ENCODE assay signal across 11 cellular contexts in the genomic region with DNA sequence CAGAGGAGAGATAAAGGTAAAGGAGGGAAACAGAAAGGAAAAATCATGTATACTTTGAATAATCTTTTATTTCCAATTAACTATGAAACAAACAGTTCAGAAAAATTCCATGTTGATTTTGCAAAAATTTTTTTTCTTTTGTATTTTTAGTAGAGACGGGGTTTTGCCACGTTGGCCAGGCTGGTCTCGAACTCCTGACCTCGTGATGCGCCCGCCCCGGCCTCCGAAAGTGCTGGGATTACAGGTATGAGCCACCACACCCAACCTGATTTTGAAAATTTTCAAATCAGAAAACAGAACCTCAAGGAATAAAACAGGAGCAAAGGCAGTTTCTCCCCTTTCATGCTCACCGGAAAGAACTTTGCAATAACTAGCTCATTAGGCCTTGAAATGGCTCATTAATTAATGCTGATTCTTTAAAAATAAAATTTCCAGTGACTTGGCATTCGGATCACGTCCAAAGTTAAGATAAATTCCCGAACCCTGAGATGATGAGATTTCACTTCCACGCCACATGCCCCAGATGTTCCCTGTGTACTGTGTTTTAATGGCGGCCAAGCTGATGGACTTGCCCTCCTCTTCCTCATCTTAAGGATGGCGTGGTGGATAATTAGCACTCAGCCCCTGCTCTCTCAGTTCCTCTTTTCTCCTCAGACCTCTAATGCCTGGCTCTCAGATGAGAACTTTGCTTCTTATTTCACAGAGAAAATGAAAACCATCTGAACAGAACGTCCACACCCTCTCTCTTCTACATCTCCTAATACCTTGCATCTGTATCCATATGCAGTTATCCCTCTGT. TPM values are rescaled to one million over a fixed set of nuclear protein-coding genes. Genes with fewer than 3 reads are reported as not detected.
DNase-seq lines count a peak whose midpoint lies in the region; ATAC-seq and TF ChIP-seq lines count a peak whose summit lies in the region.
"Had no signal": no experiment of that assay in that cellular context is flagged by ENCODE, and none has a peak within 500 bp of the region (broad histone marks: within the 10 kb centered on the region; RNA-seq: fewer than 3 reads in every experiment).

No MANE protein-coding gene starts in this region.

- intact Hi-C loops in activated B cell treated with CpG ODN at 0.5 μM for 24 hours (cut with micrococcal nuclease) = loop anchor here (1.0 to 5.0 kb wide), 3 partner anchors 11 to 36 kb away; partner anchors contain the start of gene BCL2L10

- H3K36me3 Mint-ChIP-seq in activated B cell treated with CpG ODN at 0.5 μM for 24 hours (ENCODE audit: low read depth) = no peaks in the 10 kb centered on the region

- peak overlapping the region in 10 of 11 experiments; percentile 32 to 76 (median 58); a peak in 20 of 22 replicates for H3K4me2 ChIP-seq in BLaER1 treated with 17β-estradiol and CSF1 and Interleukin-3, amounts not matched to agents 10 nM and 100 nM

- CTCF ChIA-PET in activated B cell treated with CpG ODN at 0.5 μM for 24 hours (lab: Charles Lee) = interaction anchor here (0.8 kb wide), 1 partner anchor 23 kb away, joined by 3 read pairs; no protein-coding TSS in a partner anchor

- POLR2A ChIA-PET in activated B cell treated with CpG ODN at 0.5 μM for 24 hours (lab: Charles Lee) = interaction anchor here (1.1 to 1.2 kb wide), 2 partner anchors 78 to 81 kb away, joined by 5 to 10 read pairs; no protein-coding TSS in a partner anchor

- H3K4me1 ChIP-seq in BLaER1 treated with 17β-estradiol and CSF1 and Interleukin-3, amounts not matched to agents 10 nM and 100 nM = peaks cover 8 to 57% (median 31%) of the 10 kb centered on the region in 10 experiments

- no peaks in the 10 kb centered on the region for H3K27me3 Mint-ChIP-seq in activated B cell treated with CpG ODN at 0.5 μM for 24 hours

- no peak overlapping the region for H3K4me3 ChIP-seq in BLaER1 treated with 17β-estradiol and CSF1 and Interleukin-3, amounts not matched to agents 10 nM and 100 nM

- ATAC-seq in GM19463 (IDR thresholded peaks at IDR 0.05; ENCODE audit: unreplicated experiment) (peak; percentile 29), HG03460 (IDR thresholded peaks at IDR 0.05; ENCODE audit: unreplicated experiment) (peak; percentile 31), activated B cell treated with CpG ODN at 0.5 μM for 24 hours (ENCODE audit: low read depth) (peak; percentile 66)

- no peaks in the 10 kb centered on the region for H4K20me1 ChIP-seq in BLaER1 treated with 17β-estradiol and CSF1 and Interleukin-3, amounts not matched to agents 10 nM and 100 nM

- no peak overlapping the region for H3K9ac ChIP-seq in BLaER1 treated with 17β-estradiol and CSF1 and Interleukin-3, amounts not matched to agents 10 nM and 100 nM

- peaks cover 32% of the 10 kb centered on the region for H3K4me1 Mint-ChIP-seq in activated B cell treated with CpG ODN at 0.5 μM for 24 hours

- TF ChIP-seq CTCF in activated B cell treated with CpG ODN at 0.5 μM for 24 hours (IDR thresholded peaks at IDR 0.05) = no peak

- H3K9me3 ChIP-seq in BLaER1 treated with 17β-estradiol and CSF1 and Interleukin-3, amounts not matched to agents 10 nM and 100 nM (replicated peaks in 1 of 11) = peaks cover 0 to 4% (median 0%) of the 10 kb centered on the region in 11 experiments; a peak in 4 of 22 replicates

- no peak overlapping the region for H3K4me3 Mint-ChIP-seq in activated B cell treated with CpG ODN at 0.5 μM for 24 hours

- DNase-seq in activated B cell treated with CpG ODN at 0.5 μM for 24 hours = no peak
- DNase-seq in NCI-H1694 treated with DMSO at 0.1 percent for 48 hours (lab: John Stamatoyannopoulos, UW) = no peak
- DNase-seq in NK-92 (lab: John Stamatoyannopoulos, UW; ENCODE audit: unreplicated experiment) = no peak
- no peak for DNase-seq in NCI-H2227 (lab: John Stamatoyannopoulos, UW; ENCODE audit: unreplicated experiment)
- DNase-seq in D341Med (ENCODE audit: low spot score) = no peak
- DNase-seq: activated T-cell treated with anti-CD3 and anti-CD28 coated beads for 4 hours, NCI-H1930 had no signal

- no peaks in the 10 kb centered on the region for H3K36me3 ChIP-seq in BLaER1 treated with 17β-estradiol and CSF1 and Interleukin-3, amounts not matched to agents 10 nM and 100 nM

- no peaks in the 10 kb centered on the region for H3K9me3 Mint-ChIP-seq in activated B cell treated with CpG ODN at 0.5 μM for 24 hours

- no peaks in the 10 kb centered on the region for H3K27me3 ChIP-seq in BLaER1 treated with 17β-estradiol and CSF1 and Interleukin-3, amounts not matched to agents 10 nM and 100 nM

- H3K27ac Mint-ChIP-seq in activated B cell treated with CpG ODN at 0.5 μM for 24 hours = peak overlapping the region; percentile 64

- peak overlapping the region in 1 of 11 experiments; percentile 20; a peak in 2 of 22 replicates for H3K27ac ChIP-seq in BLaER1 treated with 17β-estradiol and CSF1 and Interleukin-3, amounts not matched to agents 10 nM and 100 nM

RNA-seq across cellular contexts. Expression of gene BCL2L10, which starts 10.8 kb away (rescaled TPM):
- total RNA-seq in activated B cell treated with CpG ODN at 0.5 μM for 24 hours = 0.39 and 0.42 TPM in 2 replicates
- total RNA-seq: mononuclear cell had no signal
